ENCODE assay signal across 28 cellular contexts in genomic region chr6:45969883-45970282, GRCh38. TPM values are rescaled to one million over a fixed set of nuclear protein-coding genes. Genes with fewer than 3 reads are reported as not detected.
A peak's percentile ranks its signal among the peaks of the same experiment; 100 is the strongest.
DNase-seq lines count a peak whose midpoint lies in the region; ATAC-seq and TF ChIP-seq lines count a peak whose summit lies in the region.
"Had no signal": no experiment of that assay in that cellular context is flagged by ENCODE, and none has a peak within 500 bp of the region (broad histone marks: within the 10 kb centered on the region; RNA-seq: fewer than 3 reads in every experiment).

No MANE protein-coding gene starts in this region.

- H3K9ac ChIP-seq in MM.1S (ENCODE audit: low read length), result no peak overlapping the region
- peak overlapping the region; percentile 70 to 90 for H3K9ac ChIP-seq in colonic mucosa (ENCODE audit: low read depth in 2 of 2, low read length in 2 of 2)
- no peak overlapping the region for H3K9ac ChIP-seq in trophoblast cell (ENCODE audit: low read length)

- no peak for ATAC-seq in naive thymus-derived CD4-positive, alpha-beta T cell
- ATAC-seq in upper lobe of right lung, result no peak
- ATAC-seq: esophagus mucosa, SK-N-SH treated with all-trans-retinoic acid at 6 μM for 48 hours had no signal

- H3K27me3 ChIP-seq in MM.1S (replicated peaks; ENCODE audit: insufficient read depth, low read length) (no peaks in the 10 kb centered on the region), colonic mucosa (no peaks in the 10 kb centered on the region), upper lobe of right lung (no peaks in the 10 kb centered on the region), trophoblast cell (ENCODE audit: insufficient read depth, low read length) (no peaks in the 10 kb centered on the region)
- H3K27me3 ChIP-seq in naive thymus-derived CD4-positive, alpha-beta T cell (ENCODE audit: control insufficient read depth in 2 of 2, insufficient read depth in 2 of 2, low read length in 2 of 2), result no peaks in the 10 kb centered on the region

- H3K4me1 ChIP-seq in MM.1S (ENCODE audit: low read length), result peaks cover 38% of the 10 kb centered on the region
- H3K4me1 ChIP-seq in colonic mucosa, result no peaks in the 10 kb centered on the region
- H3K4me1 ChIP-seq in naive thymus-derived CD4-positive, alpha-beta T cell (ENCODE audit: control insufficient read depth in 2 of 2, insufficient read depth in 2 of 2, low read length in 2 of 2), result peaks cover 0 to 5% of the 10 kb centered on the region in 2 donors
- H3K4me1 ChIP-seq in upper lobe of right lung, result peaks cover 3% of the 10 kb centered on the region
- peaks cover 5 to 6% of the 10 kb centered on the region in 2 experiments for H3K4me1 ChIP-seq in trophoblast cell (ENCODE audit: control insufficient read depth in 1 of 2, insufficient read depth in 2 of 2, low read length in 2 of 2)

- H3K27ac Mint-ChIP-seq in naive thymus-derived CD4-positive, alpha-beta T cell, result peak overlapping the region in 5 of 9 donors; percentile 4 to 62 (median 33)
- H3K27ac Mint-ChIP-seq in T-helper 2 cell treated with Interferon-gamma antibody and Interleukin-4, amounts not matched to agents 5 μg/mL and 100 μg/mL, for 36 hours, result no peak overlapping the region
- H3K27ac Mint-ChIP-seq: activated CD4-positive, alpha-beta memory T cell treated with anti-CD3 and anti-CD28 coated beads for 36 hours; activated T-helper 1 cell treated with anti-CD3 and anti-CD28 coated beads, Interleukin-12 subunit alpha, Interleukin-12 subunit beta, Interleukin-2, Interleukin-4 antibody, amounts not matched to agents 30 ng/mL and 10 ng/mL and 1 ng/mL, durations not matched to agents 14 hours and 24 hours and 36 hours; nephron progenitor cell; T-helper 1 cell treated with Interleukin-12 subunit alpha and Interleukin-12 subunit beta and Interleukin-4 antibody, amounts not matched to agents 30 μg/mL and 1 μg/mL, for 36 hours had no signal

- H4K20me1 ChIP-seq in MM.1S (ENCODE audit: insufficient read depth, low read length), result no peaks in the 10 kb centered on the region

- H3F3A ChIP-seq in MM.1S (ENCODE audit: insufficient read depth, low read length), result no peaks in the 10 kb centered on the region

- H3K79me2 ChIP-seq in MM.1S (ENCODE audit: low read length), result no peaks in the 10 kb centered on the region
- no peaks in the 10 kb centered on the region for H3K79me2 ChIP-seq in trophoblast cell (ENCODE audit: control insufficient read depth, insufficient read depth, low read length, poor library complexity)

- H3K9me3 ChIP-seq in MM.1S (replicated peaks; ENCODE audit: insufficient read depth, low read length) (no peaks in the 10 kb centered on the region), colonic mucosa (no peaks in the 10 kb centered on the region), upper lobe of right lung (no peaks in the 10 kb centered on the region), trophoblast cell (ENCODE audit: insufficient read depth, low read depth, low read length) (no peaks in the 10 kb centered on the region)
- H3K9me3 ChIP-seq in naive thymus-derived CD4-positive, alpha-beta T cell (ENCODE audit: control insufficient read depth in 2 of 3, low read length in 3 of 3), result no peaks in the 10 kb centered on the region

- H4K12ac ChIP-seq in trophoblast cell (ENCODE audit: low read depth, low read length), result no peak overlapping the region

- peaks cover 0 to 3% (median 0%) of the 10 kb centered on the region in 5 donors for H3K27me3 Mint-ChIP-seq in naive thymus-derived CD4-positive, alpha-beta T cell
- H3K27me3 Mint-ChIP-seq in T-helper 2 cell treated with Interferon-gamma antibody and Interleukin-4, amounts not matched to agents 5 μg/mL and 100 μg/mL, for 36 hours (ENCODE audit: low read depth), result peaks cover 4% of the 10 kb centered on the region
- H3K27me3 Mint-ChIP-seq: activated CD4-positive, alpha-beta memory T cell treated with anti-CD3 and anti-CD28 coated beads for 36 hours had no signal

- POLR2A ChIA-PET in naive thymus-derived CD4-positive, alpha-beta T cell (lab: Charles Lee), result interaction anchor here (0.8 kb wide), 1 partner anchor 41 kb away, joined by 3 read pairs; no protein-coding TSS in a partner anchor

- no peaks in the 10 kb centered on the region for H3K9me2 ChIP-seq in MM.1S (replicated peaks; ENCODE audit: insufficient read depth, low read length)

- H4K8ac ChIP-seq in trophoblast cell (ENCODE audit: low read depth, low read length), result no peak overlapping the region

- H2AFZ ChIP-seq in MM.1S (ENCODE audit: low read length) (no peak overlapping the region), trophoblast cell (ENCODE audit: insufficient read depth, low read length, poor library complexity) (no peak overlapping the region)

- H3K4me3 Mint-ChIP-seq in naive thymus-derived CD4-positive, alpha-beta T cell, result no peak overlapping the region
- no peak overlapping the region for H3K4me3 Mint-ChIP-seq in T-helper 2 cell treated with Interferon-gamma antibody and Interleukin-4, amounts not matched to agents 5 μg/mL and 100 μg/mL, for 36 hours
- H3K4me3 Mint-ChIP-seq: activated CD4-positive, alpha-beta memory T cell treated with anti-CD3 and anti-CD28 coated beads for 36 hours; activated T-helper 1 cell treated with anti-CD3 and anti-CD28 coated beads, Interleukin-12 subunit alpha, Interleukin-12 subunit beta, Interleukin-2, Interleukin-4 antibody, amounts not matched to agents 30 ng/mL and 10 ng/mL and 1 ng/mL, durations not matched to agents 14 hours and 24 hours and 36 hours; nephron progenitor cell; T-helper 1 cell treated with Interleukin-12 subunit alpha and Interleukin-12 subunit beta and Interleukin-4 antibody, amounts not matched to agents 30 μg/mL and 1 μg/mL, for 36 hours had no signal

- H4K91ac ChIP-seq in trophoblast cell (ENCODE audit: low read depth, low read length), result no peak overlapping the region

- no peak overlapping the region for H2AK5ac ChIP-seq in trophoblast cell (ENCODE audit: low read length)

- H3K23ac ChIP-seq in trophoblast cell (ENCODE audit: low read length), result no peak overlapping the region

- H2BK120ac ChIP-seq in trophoblast cell (ENCODE audit: insufficient read depth, low read length, poor library complexity), result no peak overlapping the region

- H2BK12ac ChIP-seq in trophoblast cell (ENCODE audit: low read length), result no peak overlapping the region

- H3K79me1 ChIP-seq in trophoblast cell (ENCODE audit: low read length), result peaks cover 7% of the 10 kb centered on the region

- no peaks in the 10 kb centered on the region for H3K36me3 ChIP-seq in MM.1S (replicated peaks; ENCODE audit: insufficient read depth, low read length)
- no peaks in the 10 kb centered on the region for H3K36me3 ChIP-seq in colonic mucosa
- H3K36me3 ChIP-seq in naive thymus-derived CD4-positive, alpha-beta T cell (ENCODE audit: control insufficient read depth in 2 of 3, insufficient read depth in 3 of 3, low read length in 3 of 3), result no peaks in the 10 kb centered on the region
- no peaks in the 10 kb centered on the region for H3K36me3 ChIP-seq in upper lobe of right lung
- H3K36me3 ChIP-seq in trophoblast cell (ENCODE audit: control insufficient read depth in 1 of 2, insufficient read depth in 2 of 2, low read length in 2 of 2), result no peaks in the 10 kb centered on the region

- no peak overlapping the region for H3K18ac ChIP-seq in trophoblast cell (ENCODE audit: low read length)

- H3K14ac ChIP-seq in trophoblast cell (ENCODE audit: low read length), result no peak overlapping the region

- DNase-seq in MM.1S, result no peak
- no peak for DNase-seq in colonic mucosa
- no peak for DNase-seq in naive thymus-derived CD4-positive, alpha-beta T cell
- no peak for DNase-seq in upper lobe of right lung
- no peak for DNase-seq in T-helper 2 cell treated with Interferon-gamma antibody and Interleukin-4, amounts not matched to agents 5 μg/mL and 100 μg/mL, for 36 hours (ENCODE audit: low spot score)
- DNase-seq in amygdala (lab: John Stamatoyannopoulos, UW), result no peak
- no peak for DNase-seq in trophoblast cell
- DNase-seq: activated CD4-positive, alpha-beta memory T cell treated with anti-CD3 and anti-CD28 coated beads for 36 hours; activated CD4-positive, CD25-positive, alpha-beta regulatory T cell treated with anti-CD3 and anti-CD28 coated beads, Interleukin-2, amount 50 U/mL, for 72 hours; activated CD8-positive, alpha-beta memory T cell treated with anti-CD3 and anti-CD28 coated beads, Interleukin-2, amount 50 U/mL, for 4 hours; activated naive CD4-positive, alpha-beta T cell treated with Interleukin-2 at 50 U/mL for 16 hours; C1 segment of cervical spinal cord; COR-L47; HCEC 1CT; NCI-H146; NCI-H2107; NCI-H446; nephron progenitor cell; retina; stimulated activated naive CD4-positive, alpha-beta T cell treated with Interleukin-2 at 50 U/mL for 16 hours had no signal

- peaks cover 0 to 25% (median 15%) of the 10 kb centered on the region in 7 donors for H3K4me1 Mint-ChIP-seq in naive thymus-derived CD4-positive, alpha-beta T cell
- H3K4me1 Mint-ChIP-seq in T-helper 2 cell treated with Interferon-gamma antibody and Interleukin-4, amounts not matched to agents 5 μg/mL and 100 μg/mL, for 36 hours (ENCODE audit: low read depth), result no peaks in the 10 kb centered on the region
- H3K4me1 Mint-ChIP-seq: nephron progenitor cell had no signal

- H3K4me3 ChIP-seq in MM.1S (ENCODE audit: low read length) (no peak overlapping the region), colonic mucosa (peak overlapping the region; percentile 16), upper lobe of right lung (no peak overlapping the region), trophoblast cell (ENCODE audit: low read depth, low read length) (no peak overlapping the region)
- no peak overlapping the region for H3K4me3 ChIP-seq in naive thymus-derived CD4-positive, alpha-beta T cell (ENCODE audit: low read length)
- H3K4me3 ChIP-seq: smooth muscle cell had no signal

- no peak for TF ChIP-seq CTCF in MM.1S (IDR thresholded peaks at IDR 0.05; ENCODE audit: low read length)
- no peak for TF ChIP-seq CTCF in colonic mucosa (IDR thresholded peaks at IDR 0.05)
- TF ChIP-seq CTCF in upper lobe of right lung (IDR thresholded peaks at IDR 0.05), result no peak

- intact Hi-C loops in colonic mucosa (cut with DNase I), result no loop called here
- intact Hi-C loops in naive thymus-derived CD4-positive, alpha-beta T cell (cut with micrococcal nuclease), result no loop called here
- intact Hi-C loops in upper lobe of right lung (cut with DNase I), result no loop called here

- no peak overlapping the region for H3K27ac ChIP-seq in MM.1S (ENCODE audit: low read length)
- peak overlapping the region; percentile 86 for H3K27ac ChIP-seq in colonic mucosa
- H3K27ac ChIP-seq in naive thymus-derived CD4-positive, alpha-beta T cell (ENCODE audit: low read depth, low read length), result no peak overlapping the region
- peak overlapping the region; percentile 17 for H3K27ac ChIP-seq in upper lobe of right lung
- no peak overlapping the region for H3K27ac ChIP-seq in trophoblast cell (ENCODE audit: low read depth, low read length)

- peaks cover 0 to 5% (median 0%) of the 10 kb centered on the region in 5 donors for H3K36me3 Mint-ChIP-seq in naive thymus-derived CD4-positive, alpha-beta T cell
- H3K36me3 Mint-ChIP-seq in T-helper 2 cell treated with Interferon-gamma antibody and Interleukin-4, amounts not matched to agents 5 μg/mL and 100 μg/mL, for 36 hours (ENCODE audit: low read depth), result no peaks in the 10 kb centered on the region

- H3K9me3 Mint-ChIP-seq in naive thymus-derived CD4-positive, alpha-beta T cell, result peaks cover 0 to 7% (median 2%) of the 10 kb centered on the region in 11 donors
- no peaks in the 10 kb centered on the region for H3K9me3 Mint-ChIP-seq in T-helper 2 cell treated with Interferon-gamma antibody and Interleukin-4, amounts not matched to agents 5 μg/mL and 100 μg/mL, for 36 hours

- H2BK5ac ChIP-seq in trophoblast cell (ENCODE audit: low read depth, low read length, poor library complexity), result no peak overlapping the region

- H3K4ac ChIP-seq in trophoblast cell (ENCODE audit: low read depth, low read length), result no peak overlapping the region

- H3K4me2 ChIP-seq in MM.1S (ENCODE audit: low read depth, low read length), result peak overlapping the region; percentile 16; the same call in 1 of the 2 replicates
- H3K4me2 ChIP-seq in trophoblast cell (ENCODE audit: low read length), result no peak overlapping the region
- H3K4me2 ChIP-seq: smooth muscle cell had no signal

- no CpG with 5 or more reads among the region's 2 CpGs for WGBS in trophoblast cell (ENCODE audit: extremely low coverage, insufficient coverage, insufficient read length)

- CTCF ChIA-PET in naive thymus-derived CD4-positive, alpha-beta T cell (lab: Charles Lee), result interaction anchor here (0.6 kb wide), 1 partner anchor 1311 kb away, joined by 5 read pairs; no protein-coding TSS in a partner anchor

RNA-seq across cellular contexts. Expression of gene CLIC5, which starts 45.8 kb away (rescaled TPM):
- total RNA-seq in colonic mucosa, result 10 to 100 TPM; 72.8 to 74.9 TPM
- total RNA-seq in naive thymus-derived CD4-positive, alpha-beta T cell, result 1 to 10 TPM; 1.1 to 4.1 (median 3.2) TPM
- polyA plus RNA-seq in naive thymus-derived CD4-positive, alpha-beta T cell, result under 1 TPM; 0.41 to 0.45 TPM
- 131 TPM for total RNA-seq in upper lobe of right lung
- polyA plus RNA-seq in trophoblast cell (2013), result 4.7 and 5.5 TPM in 2 replicates
- total RNA-seq: fibroblast of villous mesenchyme, lung microvascular endothelial cell, osteocyte had no signal

Comparison
In these comparisons a context has a peak if more than half of its experiments do, and no peak if none do; other contexts are left out.
1. H3K27ac ChIP-seq: peak in colonic mucosa (single experiment) and upper lobe of right lung (single experiment); none in MM.1S (single experiment), naive thymus-derived CD4-positive, alpha-beta T cell (single experiment) and trophoblast cell (single experiment).
2. H3K9ac ChIP-seq: peak in colonic mucosa (2 of 2); none in MM.1S (single experiment) and trophoblast cell (single experiment).
3. RNA of gene CLIC5, which starts 45.8 kb away (total RNA-seq): 131 TPM in upper lobe of right lung (single experiment) and 72.8 to 74.9 TPM in colonic mucosa; 1.1 to 4.1 TPM in naive thymus-derived CD4-positive, alpha-beta T cell; every median in the first group is over 10 times any median in the second.